8 cellular contexts compared by ENCODE assay signal in the genomic region with DNA sequence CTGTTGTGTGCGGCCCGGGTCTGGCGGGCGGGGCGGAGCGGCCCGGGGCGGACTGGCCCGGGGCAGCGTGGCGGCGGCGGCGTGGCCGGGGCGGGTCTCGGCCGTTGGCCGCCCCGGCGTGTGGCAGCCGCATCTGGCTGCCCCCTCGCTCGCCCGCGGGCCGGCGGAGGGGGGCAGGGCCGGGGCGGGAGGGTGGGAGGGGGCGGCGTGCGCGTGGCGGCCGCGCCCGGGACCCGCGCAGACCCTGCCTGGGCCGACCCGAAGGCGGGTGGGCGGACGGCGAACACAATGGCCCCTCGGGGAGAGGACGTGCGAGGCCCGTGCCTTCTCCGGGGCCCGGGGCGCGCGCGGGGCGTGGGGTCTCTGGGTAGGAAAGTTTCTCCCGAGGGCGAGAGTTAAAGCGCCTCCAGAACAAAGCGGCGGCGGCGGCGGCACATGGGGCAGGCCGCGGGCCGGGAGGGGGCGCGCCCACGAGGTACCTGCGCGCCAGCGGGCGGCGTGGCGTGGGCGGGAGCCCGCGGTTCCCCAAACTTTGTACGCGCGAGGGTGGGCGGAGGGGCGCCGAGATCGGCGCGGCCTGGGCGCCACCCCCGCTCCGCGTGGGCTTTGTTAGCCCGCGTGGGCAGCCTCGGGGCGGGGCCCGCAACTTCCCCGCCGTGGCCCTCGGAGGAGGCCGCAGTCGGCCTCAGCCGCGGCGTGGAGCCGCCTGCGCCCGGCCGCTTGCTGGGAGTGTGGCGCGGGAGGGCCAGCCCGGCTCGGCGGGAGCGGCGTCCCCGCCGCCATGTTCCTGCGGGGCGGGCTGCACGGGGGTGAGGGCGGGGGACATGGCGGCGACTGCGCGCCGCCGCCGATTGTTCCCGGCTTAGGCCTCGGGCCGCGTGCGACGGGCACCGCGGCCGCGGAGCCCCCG. TPM values are rescaled to one million over a fixed set of nuclear protein-coding genes. Genes with fewer than 3 reads are reported as not detected.
DNase-seq lines count a peak whose midpoint lies in the region; ATAC-seq lines count a peak whose summit lies in the region.

No MANE protein-coding gene starts in this region.

- H3K4me1 ChIP-seq in ACC112 (ENCODE audit: control insufficient read depth, insufficient read depth, low read length, unreplicated experiment) (peaks cover 20% of the 10 kb centered on the region), iPS DF 6.9 (ENCODE audit: control insufficient read depth, insufficient read depth, low read length) (peaks cover 2% of the 10 kb centered on the region), skeletal muscle satellite cell (ENCODE audit: control insufficient read depth, insufficient read depth, low read length) (peaks cover 22% of the 10 kb centered on the region)

- peak; percentile 42 to 66 (median 55) for DNase-seq in T-helper 1 cell
- DNase-seq in iPS DF 6.9 (ENCODE audit: low read depth, low spot score): no peak
- DNase-seq in NCI-H2171 treated with DMSO at 0.1 percent for 48 hours (lab: John Stamatoyannopoulos, UW): no peak

- H3K27me3 ChIP-seq in ACC112 (ENCODE audit: insufficient read depth, low read length) (peaks cover 39% of the 10 kb centered on the region), iPS DF 6.9 (ENCODE audit: control insufficient read depth, insufficient read depth, low read length) (no peaks in the 10 kb centered on the region), skeletal muscle satellite cell (ENCODE audit: control insufficient read depth, insufficient read depth, low read length) (peaks cover 39% of the 10 kb centered on the region)

- WGBS in iPS DF 6.9 (ENCODE audit: insufficient coverage, insufficient read length): no CpG with 5 or more reads among the region's 141 CpGs

- ATAC-seq in GM18870 (IDR thresholded peaks at IDR 0.05; ENCODE audit: unreplicated experiment) (peak; percentile 15), HG03103 (IDR thresholded peaks at IDR 0.05; ENCODE audit: low read depth, unreplicated experiment) (peak; percentile 23)

- H3K4me2 ChIP-seq in skeletal muscle satellite cell (ENCODE audit: low read length): peak overlapping the region; percentile 95

- H3K79me2 ChIP-seq in ACC112 (ENCODE audit: control insufficient read depth, insufficient read depth, low read length, unreplicated experiment): peaks cover 38% of the 10 kb centered on the region

- peak overlapping the region; percentile 79 for H2AFZ ChIP-seq in ACC112 (ENCODE audit: low read length, unreplicated experiment)

- peak overlapping the region; percentile 80 for H3K4me3 ChIP-seq in ACC112 (ENCODE audit: low read depth, low read length)
- H3K4me3 ChIP-seq in iPS DF 6.9 (ENCODE audit: low read length): peak overlapping the region; percentile 97
- H3K4me3 ChIP-seq in skeletal muscle satellite cell (ENCODE audit: low read length): peak overlapping the region; percentile 87

- H3K9ac ChIP-seq in skeletal muscle satellite cell (ENCODE audit: low read depth, low read length): peak overlapping the region; percentile 98

- H3K36me3 ChIP-seq in ACC112 (ENCODE audit: insufficient read depth, low read length) (peaks cover 25% of the 10 kb centered on the region), iPS DF 6.9 (ENCODE audit: control insufficient read depth, insufficient read depth, low read length) (peaks cover 13% of the 10 kb centered on the region; the same call in 1 of the 2 replicates), skeletal muscle satellite cell (ENCODE audit: insufficient read depth, low read length) (peaks cover 28% of the 10 kb centered on the region)

- H3K27ac ChIP-seq in ACC112 (ENCODE audit: low read depth, low read length): peak overlapping the region; percentile 59
- H3K27ac ChIP-seq in angular gyrus (ENCODE audit: low read depth, low read length): peak overlapping the region; percentile 75
- no peak overlapping the region for H3K27ac ChIP-seq in iPS DF 6.9 (ENCODE audit: low read length)

- H3K9me3 ChIP-seq in iPS DF 6.9 (ENCODE audit: control insufficient read depth, insufficient read depth, low read length): no peaks in the 10 kb centered on the region
- no peaks in the 10 kb centered on the region for H3K9me3 ChIP-seq in skeletal muscle satellite cell (replicated peaks; ENCODE audit: low read length)

RNA-seq across cellular contexts. Expression of gene MIR17HG, which starts 0.8 kb away (rescaled TPM):
- total RNA-seq in skeletal muscle satellite cell (2012; rRNA removed): 12.5 and 17.2 TPM in 2 replicates

RNA-seq across cellular contexts. Expression of gene GPC5, which starts 50.2 kb away (rescaled TPM):
- 0.22 TPM in 1 of 2 replicates, not detected in the other for total RNA-seq in skeletal muscle satellite cell (2012; rRNA removed)

Comparison
In these comparisons a context has a peak if more than half of its experiments do, and no peak if none do; other contexts are left out.
1. DNase-seq: peak in T-helper 1 cell (5 of 5); none in iPS DF 6.9 (single experiment) and NCI-H2171 treated with DMSO at 0.1 percent for 48 hours (single experiment).
2. Peak in every context shown above with its lines, with median percentiles within 50 percentile points of each other: H3K4me3 ChIP-seq.